8 cellular contexts compared by ENCODE assay signal in genomic region chr7:108094933-108095710, GRCh38. TPM values are rescaled to one million over a fixed set of nuclear protein-coding genes. Genes with fewer than 3 reads are reported as not detected.
DNase-seq lines count a peak whose midpoint lies in the region; ATAC-seq, FAIRE-seq and TF ChIP-seq lines count a peak whose summit lies in the region.

No MANE protein-coding gene starts in this region.

- no peak overlapping the region for H4K5ac ChIP-seq in H1 (ENCODE audit: insufficient read length, low read depth, low read length)

- H3K4me2 ChIP-seq in H1 (ENCODE audit: insufficient read depth in 1 of 2, low read depth in 2 of 2, low read length in 2 of 2) = no peak overlapping the region

- H2BK15ac ChIP-seq in H1 (ENCODE audit: low read length) = no peak overlapping the region

- H3K79me2 ChIP-seq in H1 (ENCODE audit: control insufficient read depth in 1 of 2, insufficient read depth in 2 of 2, low read length in 2 of 2) = no peaks in the 10 kb centered on the region

- no peaks in the 10 kb centered on the region for H3K36me3 Mint-ChIP-seq in neural crest cell (ENCODE audit: low read depth)
- H3K36me3 Mint-ChIP-seq in activated naive CD4-positive, alpha-beta T cell treated with anti-CD3 and anti-CD28 coated beads, Interleukin-2, amount 10 ng/mL, durations not matched to agents 7 days and 5 days = no peaks in the 10 kb centered on the region

- H2BK12ac ChIP-seq in H1 (ENCODE audit: low read depth, low read length) = no peak overlapping the region

- no peak for TF ChIP-seq EP300 in H1 (IDR thresholded peaks at IDR 0.05; ENCODE audit: borderline replicate concordance in 1 of 2, low read depth in 2 of 2, low read length in 2 of 2)

- H3K4ac ChIP-seq in H1 (replicated peaks; ENCODE audit: insufficient read length, low read depth, low read length) = no peak overlapping the region

- H3K9me3 ChIP-seq in H1 (ENCODE audit: insufficient read depth in 2 of 2, low read depth in 1 of 2, low read length in 1 of 2) = no peaks in the 10 kb centered on the region

- H3K27me3 ChIP-seq in H1 (replicated peaks in 1 of 4; ENCODE audit: control insufficient read depth in 3 of 4, extremely low read depth in 1 of 4, insufficient read depth in 3 of 4, low read length in 3 of 4) = no peaks in the 10 kb centered on the region

- H3K27ac ChIP-seq in H1 (ENCODE audit: low read depth, low read length) = no peak overlapping the region

- TF ChIP-seq CTCF in H1 (IDR thresholded peaks at IDR 0.05; ENCODE audit: control extremely low read depth in 1 of 3, insufficient read depth in 1 of 3, low read depth in 1 of 3, low read length in 3 of 3) = no peak
- no peak for TF ChIP-seq CTCF in neural crest cell (conservative IDR thresholded peaks at IDR 0.05)

- peak overlapping the region; percentile 20 for H3K27ac Mint-ChIP-seq in neural crest cell (ENCODE audit: unreplicated experiment)
- H3K27ac Mint-ChIP-seq in activated naive CD4-positive, alpha-beta T cell treated with anti-CD3 and anti-CD28 coated beads, Interleukin-2, amount 10 ng/mL, durations not matched to agents 7 days and 5 days = no peak overlapping the region

- no peak overlapping the region for H3K14ac ChIP-seq in H1 (ENCODE audit: insufficient read length)

- no peaks in the 10 kb centered on the region for H4K20me1 ChIP-seq in H1 (replicated peaks in 1 of 2; ENCODE audit: control insufficient read depth in 1 of 2, insufficient read depth in 2 of 2, low read length in 2 of 2)

- no peak overlapping the region for H2BK120ac ChIP-seq in H1 (replicated peaks; ENCODE audit: low read depth, low read length)

- H4K91ac ChIP-seq in H1 (replicated peaks; ENCODE audit: insufficient read length, low read length) = no peak overlapping the region

- no peak overlapping the region for H4K8ac ChIP-seq in H1 (ENCODE audit: extremely low read depth, insufficient read depth, low read length)

- no peak overlapping the region for H3K9ac ChIP-seq in H1 (replicated peaks in 1 of 4; ENCODE audit: extremely low read depth in 1 of 4, low read depth in 3 of 4, low read length in 3 of 4)

- no peak overlapping the region for H3K23ac ChIP-seq in H1 (ENCODE audit: insufficient read length)

- no peak overlapping the region for H2AK5ac ChIP-seq in H1 (ENCODE audit: low read depth, low read length)

- TF ChIP-seq RAD21 in H1 (IDR thresholded peaks at IDR 0.05 in 1 of 2, conservative IDR thresholded peaks at IDR 0.05 in 1 of 2; ENCODE audit: low read depth in 2 of 2, low read length in 2 of 2) = no peak

- WGBS in H1 (ENCODE audit: extremely low coverage in 1 of 2, insufficient coverage in 1 of 2, insufficient read length in 1 of 2, insufficient replicate concordance in 2 of 2, low coverage in 1 of 2, low lambda C conversion rate in 2 of 2, missing lambda C conversion rate in 1 of 2), 2 experiments = 85% methylated on average over 7 of the region's 7 CpGs; no CpG with 5 or more reads in 1 of the 2 experiments

- no peak for ATAC-seq in HG02763 (IDR thresholded peaks at IDR 0.05; ENCODE audit: unreplicated experiment)

- no peaks in the 10 kb centered on the region for H3K9me3 Mint-ChIP-seq in neural crest cell
- H3K9me3 Mint-ChIP-seq in activated naive CD4-positive, alpha-beta T cell treated with anti-CD3 and anti-CD28 coated beads, Interleukin-2, amount 10 ng/mL, durations not matched to agents 7 days and 5 days = no peaks in the 10 kb centered on the region

- CTCF ChIA-PET in H1 (lab: Charles Lee; ENCODE audit: partially characterized antibody) = interaction anchor here (0.7 to 1.8 kb wide), 6 partner anchors 9 to 541 kb away, joined by 3 to 5 read pairs (median 3); no protein-coding TSS in a partner anchor
- CTCF ChIA-PET in activated naive CD4-positive, alpha-beta T cell treated with anti-CD3 and anti-CD28 coated beads, Interleukin-2, amount 10 ng/mL, durations not matched to agents 7 days and 5 days (lab: Charles Lee) = no interaction called here

- H3K4me1 ChIP-seq in H1 (replicated peaks in 1 of 4; ENCODE audit: control insufficient read depth in 3 of 4, insufficient read depth in 4 of 4, low read length in 3 of 4) = peaks cover 0 to 6% (median 0%) of the 10 kb centered on the region in 4 experiments; a peak in 1 of 7 replicates

- H3K4me1 Mint-ChIP-seq in neural crest cell = peaks cover 16% of the 10 kb centered on the region
- H3K4me1 Mint-ChIP-seq in activated naive CD4-positive, alpha-beta T cell treated with anti-CD3 and anti-CD28 coated beads, Interleukin-2, amount 10 ng/mL, durations not matched to agents 7 days and 5 days = no peaks in the 10 kb centered on the region

- no peak overlapping the region for H2BK5ac ChIP-seq in H1 (ENCODE audit: low read depth, low read length)

- H3K36me3 ChIP-seq in H1 (ENCODE audit: control insufficient read depth in 2 of 4, insufficient read depth in 4 of 4, low read length in 3 of 4) = no peaks in the 10 kb centered on the region

- H3K79me1 ChIP-seq in H1 (ENCODE audit: low read depth, low read length) = no peaks in the 10 kb centered on the region

- H3K4me3 Mint-ChIP-seq in neural crest cell = no peak overlapping the region
- no peak overlapping the region for H3K4me3 Mint-ChIP-seq in activated naive CD4-positive, alpha-beta T cell treated with anti-CD3 and anti-CD28 coated beads, Interleukin-2, amount 10 ng/mL, durations not matched to agents 7 days and 5 days

- no peak overlapping the region for H3K18ac ChIP-seq in H1 (ENCODE audit: extremely low read depth, low read length)

- H3K56ac ChIP-seq in H1 (replicated peaks; ENCODE audit: insufficient read length, low read depth, low read length) = no peak overlapping the region

- H3K23me2 ChIP-seq in H1 (ENCODE audit: low read depth, low read length) = no peaks in the 10 kb centered on the region

- no peak for TF ChIP-seq POLR2A in H1 (IDR thresholded peaks at IDR 0.05; ENCODE audit: control extremely low read depth in 1 of 2, low read depth in 2 of 2, low read length in 2 of 2)

- POLR2A ChIA-PET in H1 (lab: Charles Lee; ENCODE audit: partially characterized antibody) = interaction anchor here (1.5 kb wide), 1 partner anchor 22 kb away, joined by 4 read pairs; no protein-coding TSS in a partner anchor

- peak; percentile 73 for DNase-seq in GM04503 (ENCODE audit: low read depth)
- peak; percentile 16 for DNase-seq in NCI-H2081 treated with DMSO at 0.1 percent for 48 hours (lab: John Stamatoyannopoulos, UW)
- DNase-seq in H1 (ENCODE audit: low read depth in 1 of 2, low spot score in 2 of 2) = no peak
- no peak for DNase-seq in neural crest cell (ENCODE audit: low read depth, low spot score)
- DNase-seq in stimulated activated CD4-positive, alpha-beta T cell treated with anti-CD3 and anti-CD28 coated beads, Interleukin-4, amount 100 ng/mL, for 1 hour = no peak
- DNase-seq in activated naive CD4-positive, alpha-beta T cell treated with anti-CD3 and anti-CD28 coated beads, Interleukin-2, amount 10 ng/mL, durations not matched to agents 7 days and 5 days = no peak
- DNase-seq in NK-92 (lab: John Stamatoyannopoulos, UW; ENCODE audit: unreplicated experiment) = no peak

- FAIRE-seq in H1 (lab: Jason Lieb, UNC) = no peak

- no peak overlapping the region for H3K4me3 ChIP-seq in H1 (ENCODE audit: extremely low read depth in 1 of 4, insufficient read depth in 2 of 4, low read depth in 3 of 4, low read length in 4 of 4)

- no peaks in the 10 kb centered on the region for H3K27me3 Mint-ChIP-seq in neural crest cell (ENCODE audit: low read depth)
- H3K27me3 Mint-ChIP-seq in activated naive CD4-positive, alpha-beta T cell treated with anti-CD3 and anti-CD28 coated beads, Interleukin-2, amount 10 ng/mL, durations not matched to agents 7 days and 5 days = peaks cover 3% of the 10 kb centered on the region

- H2BK20ac ChIP-seq in H1 (ENCODE audit: low read length) = no peak overlapping the region

- peak overlapping the region; percentile 57; the same call in 1 of the 2 replicates for H2AFZ ChIP-seq in H1 (ENCODE audit: low read length)

TF ChIP-seq in H1, 55 proteins besides CTCF, POLR2A, EP300 and RAD21:
- TF ChIP-seq BCL11A (IDR thresholded peaks at IDR 0.05; ENCODE audit: low read depth in 2 of 2, low read length in 2 of 2) = no peak
- TF ChIP-seq SUZ12 (IDR thresholded peaks at IDR 0.05; ENCODE audit: low read length) = no peak
- no peak for TF ChIP-seq USF2 (IDR thresholded peaks at IDR 0.05; ENCODE audit: low read length)
- no peak for TF ChIP-seq ASH2L (IDR thresholded peaks at IDR 0.05; ENCODE audit: low read length)
- no peak for TF ChIP-seq SP2 (IDR thresholded peaks at IDR 0.05; ENCODE audit: low read length)
- no peak for TF ChIP-seq CREB1 (IDR thresholded peaks at IDR 0.05)
- TF ChIP-seq TAF1 (IDR thresholded peaks at IDR 0.05; ENCODE audit: low read depth, low read length) = no peak
- no peak for TF ChIP-seq RFX5 (IDR thresholded peaks at IDR 0.05; ENCODE audit: borderline replicate concordance, low read depth, low read length)
- no peak for TF ChIP-seq ATF3 (IDR thresholded peaks at IDR 0.05; ENCODE audit: insufficient read depth, low read depth, low read length)
- no peak for TF ChIP-seq TCF12 (IDR thresholded peaks at IDR 0.05; ENCODE audit: low read depth, low read length)
- no peak for TF ChIP-seq CHD2 (IDR thresholded peaks at IDR 0.05; ENCODE audit: low read length)
- TF ChIP-seq EZH2 (IDR thresholded peaks at IDR 0.05; ENCODE audit: low read depth, low read length, severe bottlenecking) = no peak
- no peak for TF ChIP-seq RBBP5 (IDR thresholded peaks at IDR 0.05; ENCODE audit: borderline replicate concordance, low read depth, low read length)

RNA-seq across cellular contexts. Expression of gene LAMB4, which starts 35.0 kb away (rescaled TPM):
- not detected in 2 replicates for total RNA-seq in H1 (2021; fragmentation: NEBNext Ultra II Directional; extraction: Animal tissue kit (Norgen Biotek cat#: 25700))
- not detected in 2 replicates for polyA plus RNA-seq in H1 (2011; rRNA removed)
- polyA plus RNA-seq in H1 (2011; cell fraction: cytosol; rRNA removed) = not detected
- polyA plus RNA-seq in H1 (2011; cell fraction: nucleus; rRNA removed) = not detected
- polyA plus RNA-seq in H1 (2012, experiment 1 of 2) = not detected in 4 replicates
- not detected for polyA plus RNA-seq in H1 (2012, experiment 2 of 2)
- polyA plus RNA-seq in H1 (2013, experiment 1 of 2) = not detected
- polyA plus RNA-seq in H1 (2013, experiment 2 of 2) = not detected
- polyA minus RNA-seq in H1 (2011; rRNA and poly(A)+ RNA removed) = not detected in 2 replicates
- polyA minus RNA-seq in H1 (2011; cell fraction: cytosol; rRNA and poly(A)+ RNA removed) = not detected
- polyA minus RNA-seq in H1 (2011; cell fraction: nucleus; rRNA and poly(A)+ RNA removed) = not detected
- total RNA-seq in neural crest cell = 0.11 and 0.16 TPM in 2 replicates

Comparison
In these comparisons a context has a peak if more than half of its experiments do, and no peak if none do; other contexts are left out.
1. DNase-seq: peak in GM04503 (single experiment) and NCI-H2081 treated with DMSO at 0.1 percent for 48 hours (single experiment); none in H1 (0 of 2), neural crest cell (single experiment), stimulated activated CD4-positive, alpha-beta T cell treated with anti-CD3 and anti-CD28 coated beads, Interleukin-4, amount 100 ng/mL, for 1 hour (single experiment), activated naive CD4-positive, alpha-beta T cell treated with anti-CD3 and anti-CD28 coated beads, Interleukin-2, amount 10 ng/mL, durations not matched to agents 7 days and 5 days (single experiment) and NK-92 (single experiment).